In genomic region chr4:150849016-150849415, GRCh38 we compare ENCODE assay signal across 22 cellular contexts.
DNase-seq lines count a peak whose midpoint lies in the region; ATAC-seq, FAIRE-seq and TF ChIP-seq lines count a peak whose summit lies in the region.
"Had no signal": no experiment of that assay in that cellular context is flagged by ENCODE, and none has a peak within 500 bp of the region (broad histone marks: within the 10 kb centered on the region; RNA-seq: fewer than 3 reads in every experiment).

No MANE protein-coding gene starts in this region.

- no peak for FAIRE-seq in GM12891 (lab: Jason Lieb, UNC)
- FAIRE-seq: HTR-8/SVneo had no signal

- peak; percentile 44 for ATAC-seq in activated T-helper 17 cell treated with anti-CD3 and anti-CD28 coated beads, Interleukin-2, amount 50 U/mL, for 72 hours (replicated peaks)
- no peak for ATAC-seq in GM21825 (IDR thresholded peaks at IDR 0.05; ENCODE audit: unreplicated experiment)
- ATAC-seq in GM18858 (IDR thresholded peaks at IDR 0.05; ENCODE audit: unreplicated experiment) = no peak
- ATAC-seq: T-cell had no signal

- H3K9me3 Mint-ChIP-seq in activated T-helper 17 cell treated with anti-CD3 and anti-CD28 coated beads, Interleukin-2, amount 50 U/mL, for 72 hours = no peaks in the 10 kb centered on the region
- H3K9me3 Mint-ChIP-seq: activated naive CD4-positive, alpha-beta T cell treated with anti-CD3 and anti-CD28 coated beads, Interleukin-2, amount 50 U/mL, for 72 hours; neural crest cell; T-cell had no signal

- no peak overlapping the region for H3K27ac Mint-ChIP-seq in activated T-helper 17 cell treated with anti-CD3 and anti-CD28 coated beads, Interleukin-2, amount 50 U/mL, for 72 hours
- H3K27ac Mint-ChIP-seq: T-cell had no signal

- DNase-seq in A172 (ENCODE audit: low spot score) = peak; percentile 19
- DNase-seq in HPDE6-E6E7 (ENCODE audit: extremely low spot score) = peak; percentile 48
- DNase-seq in glomerular visceral epithelial cell (ENCODE audit: extremely low spot score) = peak; percentile 26
- DNase-seq in HEK293T (ENCODE audit: extremely low spot score) = no peak
- no peak for DNase-seq in GM12891 (ENCODE audit: insufficient read length, low spot score)
- DNase-seq: activated CD4-positive, alpha-beta T cell treated with anti-CD3 and anti-CD28 coated beads for 48 hours; aorta; effector memory CD4-positive, alpha-beta T cell; EL; HCEC 1CT; NCI-H187; NCI-H748 treated with DMSO at 0.1 percent for 48 hours; posterior cingulate gyrus; SHP77; T-cell; upper lobe of left lung had no signal

- H3K4me3 Mint-ChIP-seq in activated T-helper 17 cell treated with anti-CD3 and anti-CD28 coated beads, Interleukin-2, amount 50 U/mL, for 72 hours = no peak overlapping the region
- H3K4me3 Mint-ChIP-seq: neural crest cell, T-cell had no signal

- POLR2A ChIA-PET in HEK293T (lab: Yijun Ruan, JAX) = no interaction called here

- H3K36me3 Mint-ChIP-seq in activated T-helper 17 cell treated with anti-CD3 and anti-CD28 coated beads, Interleukin-2, amount 50 U/mL, for 72 hours (ENCODE audit: low read depth) = peaks cover 93% of the 10 kb centered on the region

- H3K27me3 Mint-ChIP-seq in activated T-helper 17 cell treated with anti-CD3 and anti-CD28 coated beads, Interleukin-2, amount 50 U/mL, for 72 hours = no peaks in the 10 kb centered on the region
- H3K27me3 Mint-ChIP-seq: T-cell had no signal

- no peak for TF ChIP-seq POLR2A in GM12891 (IDR thresholded peaks at IDR 0.05; ENCODE audit: low read depth, low read length)

- CTCF ChIA-PET in HEK293T (lab: Yijun Ruan, JAX) = interaction anchor here (1.8 kb wide), 1 partner anchor 18 kb away, joined by 5 read pairs; no protein-coding TSS in a partner anchor

- no peaks in the 10 kb centered on the region for H3K4me1 Mint-ChIP-seq in activated T-helper 17 cell treated with anti-CD3 and anti-CD28 coated beads, Interleukin-2, amount 50 U/mL, for 72 hours
- H3K4me1 Mint-ChIP-seq: neural crest cell had no signal

TF ChIP-seq in HEK293T, 16 proteins besides CTCF, POLR2A, EP300 and RAD21:
- TF ChIP-seq LEF1 (IDR thresholded peaks at IDR 0.05; ENCODE audit: borderline replicate concordance) = no peak
- no peak for TF ChIP-seq PKNOX1 (IDR thresholded peaks at IDR 0.05)
- no peak for TF ChIP-seq ELF4 (IDR thresholded peaks at IDR 0.05)
- no peak for TF ChIP-seq ZNF384 (IDR thresholded peaks at IDR 0.05)
- TF ChIP-seq CTBP1 (IDR thresholded peaks at IDR 0.05; ENCODE audit: borderline replicate concordance) = no peak
- no peak for TF ChIP-seq ARNT (IDR thresholded peaks at IDR 0.05)
- TF ChIP-seq NFRKB (IDR thresholded peaks at IDR 0.05) = no peak
- TF ChIP-seq TARDBP (IDR thresholded peaks at IDR 0.05) = no peak
- no peak for TF ChIP-seq FOXK2 (IDR thresholded peaks at IDR 0.05)
- no peak for TF ChIP-seq SUZ12 (IDR thresholded peaks at IDR 0.05)
- TF ChIP-seq FOXA1 (IDR thresholded peaks at IDR 0.05) = no peak
- TF ChIP-seq BHLHE40 (IDR thresholded peaks at IDR 0.05; ENCODE audit: borderline replicate concordance) = no peak
- TF ChIP-seq L3MBTL2 (conservative IDR thresholded peaks at IDR 0.05) = no peak
- TF ChIP-seq SP1 (IDR thresholded peaks at IDR 0.05) = no peak
- TF ChIP-seq FOXM1 (IDR thresholded peaks at IDR 0.05; ENCODE audit: borderline replicate concordance) = no peak
- TF ChIP-seq HDGF (IDR thresholded peaks at IDR 0.05; ENCODE audit: borderline replicate concordance) = no peak

TF ChIP-seq in GM12891, 5 proteins besides CTCF, POLR2A, EP300 and RAD21:
- no peak for TF ChIP-seq SPI1 (IDR thresholded peaks at IDR 0.05; ENCODE audit: low read depth, low read length)
- TF ChIP-seq TAF1 (IDR thresholded peaks at IDR 0.05; ENCODE audit: low read depth, low read length) = no peak
- TF ChIP-seq POU2F2 (IDR thresholded peaks at IDR 0.05; ENCODE audit: low read depth, low read length) = no peak
- no peak for TF ChIP-seq POLR2AphosphoS5 (IDR thresholded peaks at IDR 0.05; ENCODE audit: low read depth, low read length)
- TF ChIP-seq PAX5 (IDR thresholded peaks at IDR 0.05; ENCODE audit: insufficient read depth, low read length, severe bottlenecking) = no peak
TF ChIP-seq in GM12891: peak in this region for 0.

Comparison
In these comparisons a context has a peak if more than half of its experiments do, and no peak if none do; other contexts are left out.
1. DNase-seq: peak in A172 (single experiment), HPDE6-E6E7 (single experiment) and glomerular visceral epithelial cell (single experiment); none in HEK293T (single experiment) and GM12891 (single experiment).